Comparison of ENCODE assay signal across 27 cellular contexts in genomic region chr15:77742127-77742526, GRCh38.
"Had no signal": no experiment of that assay in that cellular context is flagged by ENCODE, and none has a peak within 500 bp of the region (broad histone marks: within the 10 kb centered on the region; RNA-seq: fewer than 3 reads in every experiment).

No MANE protein-coding gene starts in this region.

- H3K4me1 ChIP-seq: left ventricle myocardium inferior, pancreas, prostate gland, sigmoid colon, suprapubic skin, tibial artery, upper lobe of right lung had no signal

- H3K27ac ChIP-seq: left ventricle myocardium inferior, neural progenitor cell, pancreas, prostate gland, sigmoid colon, spleen, suprapubic skin, thoracic aorta, tibial artery, upper lobe of right lung had no signal

- H2AFZ ChIP-seq: neural progenitor cell had no signal

- ATAC-seq: natural killer cell; pancreas; right cardiac atrium; stimulated activated effector memory CD8-positive, alpha-beta T cell treated with anti-CD3 and anti-CD28 coated beads, Interleukin-12 subunit alpha, Interleukin-12 subunit beta, amount 100 ng/mL, for 72 hours; upper lobe of right lung had no signal

- H3K4me2 ChIP-seq: neural progenitor cell had no signal

- H3K36me3 ChIP-seq: left ventricle myocardium inferior, neural progenitor cell, pancreas, prostate gland, sigmoid colon, spleen, suprapubic skin, thoracic aorta, tibial artery, upper lobe of right lung had no signal

- DNase-seq: islet precursor cell; left ventricle myocardium inferior; mesendoderm; naive B cell; natural killer cell; nephron progenitor cell; posterior cingulate gyrus; retina; right cardiac atrium; sigmoid colon; small intestine; spleen; stimulated activated CD4-positive, alpha-beta T cell treated with anti-CD3 and anti-CD28 coated beads, Interleukin-4, amount 100 ng/mL, for 24 hours; stimulated activated naive CD4-positive, alpha-beta T cell; tibial artery; trophoblast cell; upper lobe of right lung had no signal

- H3K4me3 Mint-ChIP-seq: mesothelial cell of epicardium; naive B cell; natural killer cell; nephron progenitor cell; stimulated activated effector memory CD8-positive, alpha-beta T cell treated with anti-CD3 and anti-CD28 coated beads, Interleukin-12 subunit alpha, Interleukin-12 subunit beta, amount 100 ng/mL, for 72 hours; stimulated activated naive CD8-positive, alpha-beta T cell treated with anti-CD3 and anti-CD28 coated beads, Interleukin-15, Interleukin-2, amounts not matched to agents 100 ng/mL and 50 ng/mL, for 24 hours had no signal

- H3K27ac Mint-ChIP-seq: mesothelial cell of epicardium; naive B cell; natural killer cell; nephron progenitor cell; neural progenitor cell; stimulated activated effector memory CD8-positive, alpha-beta T cell treated with anti-CD3 and anti-CD28 coated beads, Interleukin-12 subunit alpha, Interleukin-12 subunit beta, amount 100 ng/mL, for 72 hours; stimulated activated naive CD8-positive, alpha-beta T cell treated with anti-CD3 and anti-CD28 coated beads, Interleukin-15, Interleukin-2, amounts not matched to agents 100 ng/mL and 50 ng/mL, for 24 hours had no signal

- FAIRE-seq: pancreas, small intestine, urothelium cell line had no signal

- H3K9me3 ChIP-seq: left ventricle myocardium inferior, pancreas, prostate gland, sigmoid colon, spleen, suprapubic skin, thoracic aorta, tibial artery, upper lobe of right lung had no signal

- H3K9ac ChIP-seq: neural progenitor cell had no signal

- H3K27me3 ChIP-seq: pancreas had no signal

- H3K4me1 Mint-ChIP-seq: natural killer cell had no signal

- H3K4me3 ChIP-seq: left ventricle myocardium inferior, lung, neural progenitor cell, pancreas, prostate gland, sigmoid colon, spleen, suprapubic skin, thoracic aorta, tibial artery, upper lobe of right lung had no signal

- H3K36me3 Mint-ChIP-seq: mesothelial cell of epicardium; naive B cell; natural killer cell; neural progenitor cell; stimulated activated effector memory CD8-positive, alpha-beta T cell treated with anti-CD3 and anti-CD28 coated beads, Interleukin-12 subunit alpha, Interleukin-12 subunit beta, amount 100 ng/mL, for 72 hours had no signal

- H3K9me3 Mint-ChIP-seq: mesothelial cell of epicardium; naive B cell; natural killer cell; nephron progenitor cell; neural progenitor cell; stimulated activated effector memory CD8-positive, alpha-beta T cell treated with anti-CD3 and anti-CD28 coated beads, Interleukin-12 subunit alpha, Interleukin-12 subunit beta, amount 100 ng/mL, for 72 hours; stimulated activated naive CD8-positive, alpha-beta T cell treated with anti-CD3 and anti-CD28 coated beads, Interleukin-15, Interleukin-2, amounts not matched to agents 100 ng/mL and 50 ng/mL, for 24 hours had no signal
